8 cellular contexts compared by ENCODE assay signal in the genomic region with DNA sequence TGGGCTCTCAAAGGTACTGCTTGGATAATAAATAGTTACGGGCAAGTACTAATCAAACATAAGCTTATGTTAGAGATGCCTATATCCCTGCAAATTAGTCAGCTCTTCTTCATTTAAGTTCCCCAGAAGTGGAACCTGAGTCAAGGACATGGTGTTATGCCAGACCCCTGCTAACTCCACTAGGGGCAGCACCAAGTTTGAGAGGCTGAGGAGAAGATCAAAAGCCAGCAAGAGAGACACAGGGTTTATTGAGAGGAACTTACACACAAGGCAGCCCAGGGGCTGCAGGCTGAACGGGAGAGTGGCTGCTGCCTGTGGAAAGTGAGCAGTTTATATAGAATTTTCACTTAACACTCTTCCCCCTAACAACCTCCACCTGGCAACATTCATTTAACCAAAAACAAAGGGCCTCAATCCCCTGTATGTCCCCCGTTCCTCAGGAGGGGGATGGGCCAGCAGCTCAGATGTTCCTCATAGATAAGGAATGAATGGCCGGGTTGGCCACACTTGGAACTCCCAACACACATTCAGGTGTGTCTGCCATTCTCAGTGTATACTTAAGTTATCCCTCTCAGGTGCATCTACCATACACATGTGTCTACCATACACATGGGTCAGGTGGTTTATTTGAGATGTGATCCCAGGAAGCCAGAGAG.
DNase-seq lines count a peak whose midpoint lies in the region; ATAC-seq lines count a peak whose summit lies in the region.

No MANE protein-coding gene starts in this region.

- DNase-seq in cerebellar cortex (ENCODE audit: low spot score) (peak; percentile 2), renal cortical epithelial cell (ENCODE audit: low read depth) (peak; percentile 18), anterior cingulate cortex (lab: John Stamatoyannopoulos, UW) (no peak), NCI-H446 (lab: John Stamatoyannopoulos, UW) (no peak), putamen (ENCODE audit: low spot score) (no peak)
- no peak for DNase-seq in stimulated activated CD8-positive, alpha-beta memory T cell treated with anti-CD3 and anti-CD28 coated beads, Interleukin-4, amount 100 ng/mL, for 48 hours

- ATAC-seq in GM18499 (IDR thresholded peaks at IDR 0.05; ENCODE audit: insufficient read depth, unreplicated experiment) (peak; percentile 53), HG03442 (IDR thresholded peaks at IDR 0.05; ENCODE audit: unreplicated experiment) (peak; percentile 71)

Comparison
In these comparisons a context has a peak if more than half of its experiments do, and no peak if none do; other contexts are left out.
1. DNase-seq: peak in cerebellar cortex (single experiment) and renal cortical epithelial cell (single experiment); none in anterior cingulate cortex (0 of 58), NCI-H446 (0 of 2), stimulated activated CD8-positive, alpha-beta memory T cell treated with anti-CD3 and anti-CD28 coated beads, Interleukin-4, amount 100 ng/mL, for 48 hours (single experiment) and putamen (single experiment).